In the genomic region with DNA sequence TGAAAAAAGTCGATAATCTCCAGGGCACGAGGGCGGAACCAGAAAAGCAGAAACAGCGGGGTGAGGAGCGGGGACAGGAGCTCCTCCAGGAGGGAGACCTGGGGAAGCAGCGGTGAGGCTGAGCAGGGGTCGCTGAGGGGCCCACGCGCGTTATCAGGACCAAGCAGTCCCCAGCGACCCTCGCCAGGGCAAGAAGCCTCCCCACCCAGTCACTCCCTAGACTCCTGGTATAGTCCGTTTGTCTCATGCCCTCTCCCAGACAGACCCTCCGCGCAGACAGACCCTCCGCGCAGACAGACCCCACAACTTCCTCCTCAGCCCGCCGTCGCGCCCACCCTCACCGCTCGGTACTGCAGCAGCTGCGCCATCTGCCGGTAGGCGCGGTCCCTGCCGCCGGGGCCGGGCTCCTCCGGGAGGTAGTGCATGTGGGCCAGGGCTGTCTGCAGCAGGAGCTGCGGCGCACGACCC, we compare ENCODE assay signal across 8 cellular contexts. TPM values are rescaled to one million over a fixed set of nuclear protein-coding genes. Genes with fewer than 3 reads are reported as not detected.
DNase-seq lines count a peak whose midpoint lies in the region; ATAC-seq, FAIRE-seq and TF ChIP-seq lines count a peak whose summit lies in the region.

No MANE protein-coding gene starts in this region.

- peak; percentile 84 for DNase-seq in D721Med (ENCODE audit: insufficient read length, low spot score)
- peak; percentile 34 for DNase-seq in NCI-H146 treated with DMSO at 0.1 percent for 48 hours (lab: John Stamatoyannopoulos, UW; ENCODE audit: unreplicated experiment)
- peak; percentile 77 to 79 for DNase-seq in activated CD4-positive, alpha-beta T cell treated with anti-CD3 and anti-CD28 coated beads, Interleukin-2, amount 50 U/mL, for 4 hours
- peak in 9 of 10 donors; percentile 41 to 81 (median 63) for DNase-seq in dorsolateral prefrontal cortex
- DNase-seq in memory B cell (ENCODE audit: low spot score in 2 of 2) = peak; percentile 74 to 91
- peak; percentile 71 to 78 for DNase-seq in stimulated activated CD8-positive, alpha-beta memory T cell treated with anti-CD3 and anti-CD28 coated beads, Interleukin-15, amount 100 ng/mL, for 48 hours (ENCODE audit: low read depth in 2 of 2)
- DNase-seq in NCI-H1436 treated with DMSO at 0.1 percent for 48 hours (lab: John Stamatoyannopoulos, UW) = no peak

- peak overlapping the region in 5 of 59 donors; percentile 24 to 59 (median 30) for H3K27ac ChIP-seq in dorsolateral prefrontal cortex

- peaks cover 30% of the 10 kb centered on the region for H3K4me1 Mint-ChIP-seq in memory B cell

- peak overlapping the region; percentile 91 for H3K4me3 Mint-ChIP-seq in memory B cell

- H3K27ac Mint-ChIP-seq in memory B cell = peak overlapping the region; percentile 92

- ATAC-seq in GM21825 (IDR thresholded peaks at IDR 0.05; ENCODE audit: unreplicated experiment) (peak; percentile 65), memory B cell (ENCODE audit: low read depth) (peak; percentile 50)

- FAIRE-seq in D721Med (lab: Jason Lieb, UNC) = no peak

- no peaks in the 10 kb centered on the region for H3K9me3 Mint-ChIP-seq in memory B cell

- H3K36me3 Mint-ChIP-seq in memory B cell = no peaks in the 10 kb centered on the region

- TF ChIP-seq CTCF in D721Med (IDR thresholded peaks at IDR 0.05; ENCODE audit: insufficient read depth, missing control alignments) = peak; percentile 75
- TF ChIP-seq CTCF in dorsolateral prefrontal cortex (IDR thresholded peaks at IDR 0.05 in 54 of 56, conservative IDR thresholded peaks at IDR 0.05 in 2 of 56; ENCODE audit: low read depth in 1 of 56, partially characterized antibody in 56 of 56) = peak; percentile 57 to 96 (median 87)

- H3K27me3 ChIP-seq in dorsolateral prefrontal cortex = peaks cover 0 to 20% (median 0%) of the 10 kb centered on the region in 45 donors

- peak overlapping the region in 58 of 59 donors; percentile 14 to 64 (median 42) for H3K4me3 ChIP-seq in dorsolateral prefrontal cortex

- peaks cover 15% of the 10 kb centered on the region for H3K27me3 Mint-ChIP-seq in memory B cell

- intact Hi-C loops in dorsolateral prefrontal cortex (cut with DNase I) = no loop called here

RNA-seq across cellular contexts. Expression of a gene that starts 6.3 kb away (rescaled TPM):
- 10 to 100 TPM in 4 of 120 experiments, 1 to 10 TPM in 115, under 1 TPM in 1; 0.95 to 17.2 (median 4.5) TPM for total RNA-seq in dorsolateral prefrontal cortex

RNA-seq across cellular contexts. Expression of a gene that starts 10.3 kb away (rescaled TPM):
- 100 to 1,000 TPM in 3 of 120 experiments, 10 to 100 TPM in 117; 52.6 to 110 (median 74.3) TPM for total RNA-seq in dorsolateral prefrontal cortex

RNA-seq across cellular contexts. Expression of a gene that starts 27.2 kb away (rescaled TPM):
- total RNA-seq in dorsolateral prefrontal cortex = 10 to 100 TPM in 67 of 120 experiments, 1 to 10 TPM in 53; 3.3 to 39.1 (median 10.8) TPM

RNA-seq across cellular contexts. Expression of a gene that starts 30.3 kb away (rescaled TPM):
- total RNA-seq in dorsolateral prefrontal cortex = 10 to 100 TPM in 119 of 120 experiments, 1 to 10 TPM in 1; 8.5 to 47.8 (median 23.1) TPM

RNA-seq across cellular contexts. Expression of a gene that starts 39.7 kb away (rescaled TPM):
- total RNA-seq in dorsolateral prefrontal cortex = 10 to 100 TPM; 24.9 to 86.2 (median 58.7) TPM
